In genomic region chr1:1430114-1430982, GRCh38 we compare ENCODE assay signal across 9 cellular contexts. TPM values are rescaled to one million over a fixed set of nuclear protein-coding genes. Genes with fewer than 3 reads are reported as not detected.
A peak's percentile ranks its signal among the peaks of the same experiment; 100 is the strongest.
DNase-seq lines count a peak whose midpoint lies in the region; ATAC-seq and TF ChIP-seq lines count a peak whose summit lies in the region.
"Had no signal": no experiment of that assay in that cellular context is flagged by ENCODE, and none has a peak within 500 bp of the region (broad histone marks: within the 10 kb centered on the region; RNA-seq: fewer than 3 reads in every experiment).

No MANE protein-coding gene starts in this region.

- peak overlapping the region in 1 of 5 donors; percentile 28 for H3K4me3 Mint-ChIP-seq in immature natural killer cell
- H3K4me3 Mint-ChIP-seq: IgD-negative memory B cell had no signal

- H3K9ac ChIP-seq in subcutaneous abdominal adipose tissue (ENCODE audit: low read length in 5 of 5) = peak overlapping the region in 4 of 5 donors; percentile 20 to 62 (median 46)

- peaks cover 3 to 6% of the 10 kb centered on the region in 2 donors for H3K4me1 Mint-ChIP-seq in immature natural killer cell

- H3K27ac ChIP-seq in HEK293 (ENCODE audit: extremely low read depth, low read depth, low read length) (no peak overlapping the region), subcutaneous abdominal adipose tissue (ENCODE audit: low read depth, low read length) (peak overlapping the region; percentile 90)

- no peaks in the 10 kb centered on the region for H3K4me1 ChIP-seq in HEK293 (ENCODE audit: control insufficient read depth, insufficient read depth, low read length)
- H3K4me1 ChIP-seq in subcutaneous abdominal adipose tissue (ENCODE audit: control insufficient read depth in 5 of 5, insufficient read depth in 5 of 5, low read length in 5 of 5) = peaks cover 6 to 64% (median 62%) of the 10 kb centered on the region in 5 donors

- H3K9me3 Mint-ChIP-seq in immature natural killer cell = no peaks in the 10 kb centered on the region
- H3K9me3 Mint-ChIP-seq: IgD-negative memory B cell had no signal

- peak; percentile 33 for DNase-seq in brain pericyte (ENCODE audit: low read depth, low spot score)
- DNase-seq in islet precursor cell = peak; percentile 93
- DNase-seq in stimulated activated CD4-positive, alpha-beta T cell treated with anti-CD3 and anti-CD28 coated beads, Interleukin-2, amount 100 ng/mL, for 48 hours = no peak
- no peak for DNase-seq in immature natural killer cell

- H3K4me3 ChIP-seq in HEK293 (ENCODE audit: low read depth, low read length) = no peak overlapping the region
- H3K4me3 ChIP-seq in subcutaneous abdominal adipose tissue (ENCODE audit: low read depth in 1 of 5, low read length in 5 of 5) = peak overlapping the region in 1 of 5 donors; percentile 47

- CTCF ChIA-PET in HEK293 (lab: Yijun Ruan, JAX) = interaction anchor here (1.8 kb wide), 1 partner anchor 11 kb away, joined by 5 read pairs; no protein-coding TSS in a partner anchor

- H3K27me3 Mint-ChIP-seq in immature natural killer cell (ENCODE audit: low read depth in 3 of 3) = peaks cover 3 to 16% (median 8%) of the 10 kb centered on the region in 3 donors

- H3K27ac Mint-ChIP-seq in immature natural killer cell = no peak overlapping the region
- H3K27ac Mint-ChIP-seq: IgD-negative memory B cell had no signal

- ATAC-seq in GM18519 (IDR thresholded peaks at IDR 0.05; ENCODE audit: low FRiP score, unreplicated experiment) (no peak), GM18498 (IDR thresholded peaks at IDR 0.05; ENCODE audit: unreplicated experiment) (no peak)

- no peaks in the 10 kb centered on the region for H3K36me3 Mint-ChIP-seq in immature natural killer cell
- H3K36me3 Mint-ChIP-seq: IgD-negative memory B cell had no signal

- H3K36me3 ChIP-seq in HEK293 (ENCODE audit: control insufficient read depth in 2 of 2, insufficient read depth in 1 of 2, low read length in 2 of 2) (no peaks in the 10 kb centered on the region), subcutaneous abdominal adipose tissue (ENCODE audit: control insufficient read depth in 5 of 5, insufficient read depth in 5 of 5, low read length in 5 of 5) (no peaks in the 10 kb centered on the region)

- POLR2A ChIA-PET in HEK293 (lab: Yijun Ruan, JAX) = no interaction called here

- H3K9me3 ChIP-seq in HEK293 (ENCODE audit: control insufficient read depth, insufficient read depth, low read depth, low read length) = no peaks in the 10 kb centered on the region
- no peaks in the 10 kb centered on the region for H3K9me3 ChIP-seq in subcutaneous abdominal adipose tissue (ENCODE audit: control insufficient read depth in 5 of 5, low read length in 5 of 5)

- TF ChIP-seq CTCF in HEK293 (tag by site-specific recombination; IDR thresholded peaks at IDR 0.05) = no peak

- H3K27me3 ChIP-seq in subcutaneous abdominal adipose tissue (ENCODE audit: control insufficient read depth in 5 of 5, insufficient read depth in 4 of 5, low read length in 5 of 5) = peaks cover 0 to 12% (median 4%) of the 10 kb centered on the region in 5 donors

TF ChIP-seq in HEK293, 187 proteins besides CTCF, POLR2A, EP300 and RAD21:
- TF ChIP-seq ZNF600 (tag by site-specific recombination; IDR thresholded peaks at IDR 0.05) = peak; percentile 26; the same call in 1 of the 2 replicates
- peak; percentile 63 for TF ChIP-seq ZIC2 (tag by site-specific recombination; IDR thresholded peaks at IDR 0.05)
- TF ChIP-seq ZNF624 (tag by site-specific recombination; IDR thresholded peaks at IDR 0.05) = no peak
- no peak for TF ChIP-seq ZNF501 (tag by site-specific recombination; IDR thresholded peaks at IDR 0.05)
- TF ChIP-seq ZNF639 (tag by site-specific recombination; IDR thresholded peaks at IDR 0.05) = no peak
- peak; percentile 40; the same call in 1 of the 2 replicates for TF ChIP-seq EGR2 (tag by site-specific recombination; IDR thresholded peaks at IDR 0.05; ENCODE audit: low read depth)
- TF ChIP-seq GLIS1 (tag by site-specific recombination; IDR thresholded peaks at IDR 0.05) = peak; percentile 18
- no peak for TF ChIP-seq ZNF239 (tag by site-specific recombination; IDR thresholded peaks at IDR 0.05)
- TF ChIP-seq ZFHX2 (tag by site-specific recombination; conservative IDR thresholded peaks at IDR 0.05) = peak; percentile 54
- TF ChIP-seq ZBTB6 (tag by site-specific recombination; IDR thresholded peaks at IDR 0.05) = 0 out of 2 replicates have a peak, but pooled peaks have one; percentile 18
- no peak for TF ChIP-seq ZNF48 (tag by site-specific recombination; IDR thresholded peaks at IDR 0.05)
- peak; percentile 22 for TF ChIP-seq SETDB1 (IDR thresholded peaks at IDR 0.05; ENCODE audit: insufficient read length, low read length)
- peak; percentile 44; the same call in 1 of the 2 replicates for TF ChIP-seq ZNF341 (tag by site-specific recombination; IDR thresholded peaks at IDR 0.05; ENCODE audit: low read depth)

RNA-seq across cellular contexts. Expression of gene VWA1, which starts 5.1 kb away (rescaled TPM):
- polyA plus RNA-seq in immature natural killer cell = not detected
- polyA plus RNA-seq: IgD-negative memory B cell had no signal

RNA-seq across cellular contexts. Expression of gene ANKRD65, which starts 9.3 kb away (rescaled TPM):
- not detected for polyA plus RNA-seq in immature natural killer cell
- polyA plus RNA-seq: IgD-negative memory B cell had no signal

RNA-seq across cellular contexts. Expression of gene ATAD3C, which starts 19.1 kb away (rescaled TPM):
- polyA plus RNA-seq in immature natural killer cell = 1 to 10 TPM; 1.5 to 4.0 (median 3.1) TPM

RNA-seq across cellular contexts. Expression of gene MRPL20, which starts 23.3 kb away (rescaled TPM):
- polyA plus RNA-seq in immature natural killer cell = 100 to 1,000 TPM; 167 to 194 (median 182) TPM

RNA-seq across cellular contexts. Expression of gene CCNL2, which starts 31.2 kb away (rescaled TPM):
- polyA plus RNA-seq in immature natural killer cell = 10 to 100 TPM; 16.7 to 34.6 (median 22.0) TPM

Comparison
In these comparisons a context has a peak if more than half of its experiments do, and no peak if none do; other contexts are left out.
1. DNase-seq: peak in brain pericyte (single experiment) and islet precursor cell (single experiment); none in stimulated activated CD4-positive, alpha-beta T cell treated with anti-CD3 and anti-CD28 coated beads, Interleukin-2, amount 100 ng/mL, for 48 hours (0 of 2) and immature natural killer cell (0 of 3).